1 cellular context compared by ENCODE assay signal in genomic region chr1:115183711-115184259, GRCh38.
TF ChIP-seq lines count a peak whose summit lies in the region.

No MANE protein-coding gene starts in this region.

TF ChIP-seq in GM23338, 12 proteins besides CTCF, POLR2A, EP300 and RAD21 (continued from another document):
- no peak for TF ChIP-seq REST (IDR thresholded peaks at IDR 0.05; ENCODE audit: unreplicated experiment)
- TF ChIP-seq EZH2 (IDR thresholded peaks at IDR 0.05; ENCODE audit: low read depth, unreplicated experiment) = no peak
- no peak for TF ChIP-seq STAT1 (IDR thresholded peaks at IDR 0.05; ENCODE audit: unreplicated experiment)
- TF ChIP-seq CREB1 (CRISPR knock-in tag; IDR thresholded peaks at IDR 0.05; ENCODE audit: low read depth) = no peak
- no peak for TF ChIP-seq NANOG (IDR thresholded peaks at IDR 0.05; ENCODE audit: borderline replicate concordance)
- no peak for TF ChIP-seq ETS1 (IDR thresholded peaks at IDR 0.05)
